Comparison of ENCODE assay signal across 8 cellular contexts in genomic region chr13:99312493-99312883, GRCh38. TPM values are rescaled to one million over a fixed set of nuclear protein-coding genes. Genes with fewer than 3 reads are reported as not detected.
DNase-seq lines count a peak whose midpoint lies in the region; ATAC-seq and TF ChIP-seq lines count a peak whose summit lies in the region.

No MANE protein-coding gene starts in this region.

- POLR2A ChIA-PET in activated CD4-positive, alpha-beta T cell treated with anti-CD3 and anti-CD28 coated beads for 36 hours (lab: Charles Lee), result interaction anchor here (0.5 to 2.6 kb wide), 7 partner anchors 9 to 122 kb away, joined by 3 to 23 read pairs (median 9); no protein-coding TSS in a partner anchor
- POLR2A ChIA-PET in Caco-2 (lab: Charles Lee), result no interaction called here
- POLR2A ChIA-PET in A673 (lab: Charles Lee; ENCODE audit: low non-redundant PET), result no interaction called here

- no peaks in the 10 kb centered on the region for H3K27me3 Mint-ChIP-seq in activated CD4-positive, alpha-beta T cell treated with anti-CD3 and anti-CD28 coated beads for 36 hours
- H3K27me3 Mint-ChIP-seq in T-helper 17 cell (no peaks in the 10 kb centered on the region), Caco-2 (ENCODE audit: insufficient read depth, unreplicated experiment) (no peaks in the 10 kb centered on the region)

- intact Hi-C loops in activated CD4-positive, alpha-beta T cell treated with anti-CD3 and anti-CD28 coated beads for 36 hours (cut with DNase I, micrococcal nuclease), result loop anchor here in 1 of 2 experiments (5.0 kb wide), 1 partner anchor 740 kb away; no protein-coding TSS in a partner anchor
- intact Hi-C loops in gastrocnemius medialis (cut with DNase I; ENCODE audit: low total_unique reads) (loop anchor here (1.0 to 10.0 kb wide), 2 partner anchors 30 to 88 kb away; no protein-coding TSS in a partner anchor), Caco-2 (cut with micrococcal nuclease; ENCODE audit: unreplicated experiment) (no loop called here), A673 (cut with micrococcal nuclease; ENCODE audit: unreplicated experiment) (no loop called here)

- H3K4me3 ChIP-seq in fibroblast of villous mesenchyme (ENCODE audit: low read depth, low read length) (no peak overlapping the region), gastrocnemius medialis (no peak overlapping the region), Caco-2 (ENCODE audit: low read depth, low read length) (no peak overlapping the region), A673 (ENCODE audit: low read depth, low read length, poor library complexity, severe bottlenecking) (no peak overlapping the region)

- peak overlapping the region; percentile 71 to 79 (median 76) for H3K27ac ChIP-seq in gastrocnemius medialis
- H3K27ac ChIP-seq in A673 (ENCODE audit: low read depth, low read length, poor library complexity, severe bottlenecking), result no peak overlapping the region

- H3K27me3 ChIP-seq in gastrocnemius medialis (no peaks in the 10 kb centered on the region), Caco-2 (replicated peaks; ENCODE audit: control insufficient read depth, insufficient read depth, low read length) (no peaks in the 10 kb centered on the region), A673 (replicated peaks; ENCODE audit: insufficient read depth, low read depth, low read length, poor library complexity) (no peaks in the 10 kb centered on the region)

- no peak for TF ChIP-seq CTCF in fibroblast of villous mesenchyme (IDR thresholded peaks at IDR 0.05; ENCODE audit: insufficient read depth, low read depth, low read length)
- no peak for TF ChIP-seq CTCF in gastrocnemius medialis (IDR thresholded peaks at IDR 0.05 in 4 of 5, conservative IDR thresholded peaks at IDR 0.05 in 1 of 5)
- TF ChIP-seq CTCF in Caco-2 (IDR thresholded peaks at IDR 0.05; ENCODE audit: insufficient read depth in 1 of 2, low read depth in 1 of 2, low read length in 1 of 2, severe bottlenecking in 1 of 2, unreplicated experiment in 1 of 2), result no peak
- no peak for TF ChIP-seq CTCF in A673 (conservative IDR thresholded peaks at IDR 0.05; ENCODE audit: low read depth, low read length)

- DNase-seq in activated CD4-positive, alpha-beta T cell treated with anti-CD3 and anti-CD28 coated beads for 36 hours, result peak; percentile 61
- DNase-seq in activated CD4-positive, alpha-beta T cell treated with anti-CD3 and anti-CD28 coated beads, Interleukin-2, amount 50 U/mL, for 1 hour, result no peak
- DNase-seq in T-helper 17 cell (no peak), fibroblast of villous mesenchyme (ENCODE audit: low read depth) (peak; percentile 99), gastrocnemius medialis (peak; percentile 87 to 96), Caco-2 (no peak), A673 (ENCODE audit: low spot score) (no peak)

- H3K36me3 Mint-ChIP-seq in activated CD4-positive, alpha-beta T cell treated with anti-CD3 and anti-CD28 coated beads for 36 hours (ENCODE audit: low read depth), result peaks cover 34% of the 10 kb centered on the region
- H3K36me3 Mint-ChIP-seq in T-helper 17 cell (ENCODE audit: low read depth) (no peaks in the 10 kb centered on the region), Caco-2 (ENCODE audit: insufficient read depth, unreplicated experiment) (peaks cover 33% of the 10 kb centered on the region)

- H3K27ac Mint-ChIP-seq in activated CD4-positive, alpha-beta T cell treated with anti-CD3 and anti-CD28 coated beads for 36 hours, result peak overlapping the region; percentile 90
- H3K27ac Mint-ChIP-seq in T-helper 17 cell (peak overlapping the region; percentile 98), Caco-2 (ENCODE audit: unreplicated experiment) (no peak overlapping the region)

- no peaks in the 10 kb centered on the region for H3K9me3 ChIP-seq in T-helper 17 cell (ENCODE audit: control insufficient read depth, low read length, poor library complexity, severe bottlenecking)
- H3K9me3 ChIP-seq in gastrocnemius medialis, result no peaks in the 10 kb centered on the region
- no peaks in the 10 kb centered on the region for H3K9me3 ChIP-seq in Caco-2
- no peaks in the 10 kb centered on the region for H3K9me3 ChIP-seq in A673 (ENCODE audit: low read depth, low read length, poor library complexity, severe bottlenecking)

- TF ChIP-seq POLR2A in gastrocnemius medialis (IDR thresholded peaks at IDR 0.05), result peak; percentile 64

- peaks cover 95% of the 10 kb centered on the region for H3K4me1 Mint-ChIP-seq in activated CD4-positive, alpha-beta T cell treated with anti-CD3 and anti-CD28 coated beads for 36 hours
- H3K4me1 Mint-ChIP-seq in T-helper 17 cell (peaks cover 70% of the 10 kb centered on the region), Caco-2 (ENCODE audit: low read depth, unreplicated experiment) (peaks cover 15% of the 10 kb centered on the region)

- no TSS peak for BruUV-seq in Caco-2 (replicated peaks; lab: Mats Ljungman, UMichigan)
- no TSS peak for BruUV-seq in A673 (replicated peaks; lab: Mats Ljungman, UMichigan)

- H3K36me3 ChIP-seq in gastrocnemius medialis (no peaks in the 10 kb centered on the region), Caco-2 (ENCODE audit: control insufficient read depth, insufficient read depth, low read length) (peaks cover 2% of the 10 kb centered on the region; the same call in 1 of the 2 replicates), A673 (ENCODE audit: insufficient read depth, low read length, poor library complexity, severe bottlenecking) (no peaks in the 10 kb centered on the region)

- no peaks in the 10 kb centered on the region for H3K9me3 Mint-ChIP-seq in activated CD4-positive, alpha-beta T cell treated with anti-CD3 and anti-CD28 coated beads for 36 hours (ENCODE audit: low read depth)
- no peaks in the 10 kb centered on the region for H3K9me3 Mint-ChIP-seq in Caco-2 (ENCODE audit: unreplicated experiment)

- H3K4me3 Mint-ChIP-seq in activated CD4-positive, alpha-beta T cell treated with anti-CD3 and anti-CD28 coated beads for 36 hours, result peak overlapping the region; percentile 60
- peak overlapping the region; percentile 87 for H3K4me3 Mint-ChIP-seq in T-helper 17 cell
- no peak overlapping the region for H3K4me3 Mint-ChIP-seq in Caco-2 (ENCODE audit: unreplicated experiment)

- H3K4me1 ChIP-seq in gastrocnemius medialis, result peaks cover 16 to 21% of the 10 kb centered on the region in 2 donors
- no peaks in the 10 kb centered on the region for H3K4me1 ChIP-seq in Caco-2
- no peaks in the 10 kb centered on the region for H3K4me1 ChIP-seq in A673 (ENCODE audit: insufficient read depth, low read length, poor library complexity, severe bottlenecking)

- in situ Hi-C loops in gastrocnemius medialis (cut with MboI; ENCODE audit: low sequenced_read_pairs in 4 of 4), result no loop called here

- CTCF ChIA-PET in activated CD4-positive, alpha-beta T cell treated with anti-CD3 and anti-CD28 coated beads for 36 hours (lab: Charles Lee), result interaction anchor here (0.6 to 2.6 kb wide), 9 partner anchors 9 to 741 kb away, joined by 3 to 12 read pairs (median 5); no protein-coding TSS in a partner anchor
- CTCF ChIA-PET in Caco-2 (lab: Charles Lee) (no interaction called here), A673 (lab: Charles Lee) (no interaction called here)

- no peak for ATAC-seq in activated CD4-positive, alpha-beta T cell treated with anti-CD3 and anti-CD28 coated beads for 36 hours
- ATAC-seq in T-helper 17 cell (no peak), gastrocnemius medialis (peak; percentile 97), HG03196 (IDR thresholded peaks at IDR 0.05; ENCODE audit: unreplicated experiment) (no peak)

RNA-seq across cellular contexts. Expression of gene GPR183, which starts 5.3 kb away (rescaled TPM):
- total RNA-seq in activated CD4-positive, alpha-beta T cell treated with anti-CD3 and anti-CD28 coated beads for 36 hours, result 10 to 100 TPM; 50.3 to 51.9 TPM
- 100 to 1,000 TPM; 249 to 322 TPM for total RNA-seq in T-helper 17 cell
- 0.86 and 4.5 TPM in 2 replicates for total RNA-seq in fibroblast of villous mesenchyme
- 1 to 10 TPM in 3 of 4 donors, under 1 TPM in 1; 0.49 to 3.4 (median 2.5) TPM for total RNA-seq in gastrocnemius medialis
- not detected in 2 replicates for total RNA-seq in Caco-2 (2022)
- not detected in 2 replicates for total RNA-seq in A673 (2021)

RNA-seq across cellular contexts. Expression of gene GPR18, which starts 54.3 kb away (rescaled TPM):
- total RNA-seq in activated CD4-positive, alpha-beta T cell treated with anti-CD3 and anti-CD28 coated beads for 36 hours, result 1 to 10 TPM; 6.0 to 9.5 TPM
- total RNA-seq in T-helper 17 cell, result 10 to 100 TPM; 10.1 to 13.6 TPM
- not detected in 2 replicates for total RNA-seq in fibroblast of villous mesenchyme
- total RNA-seq in gastrocnemius medialis, result not detected
- total RNA-seq in Caco-2 (2022), result not detected in 2 replicates
- not detected in 2 replicates for total RNA-seq in A673 (2021)

Comparison
In these comparisons a context has a peak if more than half of its experiments do, and no peak if none do; other contexts are left out.
1. DNase-seq: peak in activated CD4-positive, alpha-beta T cell treated with anti-CD3 and anti-CD28 coated beads for 36 hours (single experiment), fibroblast of villous mesenchyme (single experiment) and gastrocnemius medialis (2 of 2); none in activated CD4-positive, alpha-beta T cell treated with anti-CD3 and anti-CD28 coated beads, Interleukin-2, amount 50 U/mL, for 1 hour (single experiment), T-helper 17 cell (0 of 3), Caco-2 (0 of 2) and A673 (single experiment).
2. ATAC-seq: peak in gastrocnemius medialis (2 of 2); none in activated CD4-positive, alpha-beta T cell treated with anti-CD3 and anti-CD28 coated beads for 36 hours (single experiment), T-helper 17 cell (single experiment) and HG03196 (single experiment).